Comparison of ENCODE assay signal across 9 cellular contexts in genomic region chr6:15697895-15698294, GRCh38.
"Had no signal": no experiment of that assay in that cellular context is flagged by ENCODE, and none has a peak within 500 bp of the region (broad histone marks: within the 10 kb centered on the region; RNA-seq: fewer than 3 reads in every experiment).

No MANE protein-coding gene starts in this region.

- DNase-seq: GM23248, GOT3, H7, HFFc6, IMR-90, KBM-7 had no signal

- H3K27ac ChIP-seq: GM23248, HL-60, KMS-11 had no signal

- H3K9ac ChIP-seq: GM23248, KMS-11 had no signal

- H3K36me3 ChIP-seq: HAP-1 had no signal

- H3K4me2 ChIP-seq: KMS-11 had no signal

- H3K4me1 ChIP-seq: HAP-1 had no signal

- H2AFZ ChIP-seq: GM23248 had no signal

- H3K9me3 ChIP-seq: HAP-1 had no signal

- H3K4me3 ChIP-seq: GM23248, HAP-1 had no signal
